Comparison of ENCODE assay signal across 22 cellular contexts in genomic region chr4:130703211-130703920, GRCh38.
"Had no signal": no experiment of that assay in that cellular context is flagged by ENCODE, and none has a peak within 500 bp of the region (broad histone marks: within the 10 kb centered on the region; RNA-seq: fewer than 3 reads in every experiment).

No MANE protein-coding gene starts in this region.

- H3K27ac ChIP-seq: esophagus muscularis mucosa, gastroesophageal sphincter, heart left ventricle, sigmoid colon, testis, upper lobe of left lung had no signal

- H3K27me3 ChIP-seq: esophagus muscularis mucosa, gastroesophageal sphincter, heart left ventricle, sigmoid colon, testis, upper lobe of left lung had no signal

- H3K4me1 ChIP-seq: esophagus muscularis mucosa, gastroesophageal sphincter, heart left ventricle, sigmoid colon, testis, upper lobe of left lung had no signal

- H3K36me3 ChIP-seq: esophagus muscularis mucosa, gastroesophageal sphincter, heart left ventricle, sigmoid colon, upper lobe of left lung had no signal

- DNase-seq: activated CD4-positive, alpha-beta T cell treated with anti-CD3 and anti-CD28 coated beads for 1 hour; activated CD4-positive, alpha-beta T cell treated with anti-CD3 and anti-CD28 coated beads, Interleukin-2, amount 50 U/mL, for 1 hour; activated CD8-positive, alpha-beta T cell treated with anti-CD3 and anti-CD28 coated beads, Interleukin-2, amount 10 ng/mL, durations not matched to agents 7 days and 5 days; activated gamma-delta T cell treated with Interleukin-2 at 50 U/mL for 16 hours; activated T-cell treated with anti-CD3 and anti-CD28 coated beads, Interleukin-2, amount 50 U/mL, for 1 hour; anterior cingulate cortex; central memory CD4-positive, alpha-beta T cell; dermis blood vessel endothelial cell; effector CD8-positive, alpha-beta T cell; heart left ventricle; natural killer cell; retina; sigmoid colon; stimulated activated CD4-positive, alpha-beta T cell treated with anti-CD3 and anti-CD28 coated beads, Interleukin-2, amount 100 ng/mL, for 48 hours; stimulated activated CD8-positive, alpha-beta memory T cell treated with anti-CD3 and anti-CD28 coated beads, Interleukin-4, amount 100 ng/mL, for 48 hours; stimulated activated naive CD4-positive, alpha-beta T cell; T-cell; testis; upper lobe of left lung had no signal

- H3K4me3 ChIP-seq: esophagus muscularis mucosa, gastroesophageal sphincter, heart left ventricle, lung, sigmoid colon, testis, upper lobe of left lung had no signal
